ENCODE assay signal across 22 cellular contexts in genomic region chr9:117543089-117543488, GRCh38.
DNase-seq lines count a peak whose midpoint lies in the region; ATAC-seq and TF ChIP-seq lines count a peak whose summit lies in the region.
"Had no signal": no experiment of that assay in that cellular context is flagged by ENCODE, and none has a peak within 500 bp of the region (broad histone marks: within the 10 kb centered on the region; RNA-seq: fewer than 3 reads in every experiment).

No MANE protein-coding gene starts in this region.

- H3K14ac ChIP-seq in neuronal stem cell (ENCODE audit: low read length): peak overlapping the region; percentile 9

- H3K4me2 ChIP-seq in GM23338: no peak overlapping the region
- no peak overlapping the region for H3K4me2 ChIP-seq in neuronal stem cell (ENCODE audit: insufficient read depth, low read length, poor library complexity, severe bottlenecking)

- no peak for TF ChIP-seq POLR2A in vagina (IDR thresholded peaks at IDR 0.05)

- no peaks in the 10 kb centered on the region for H3K79me2 ChIP-seq in GM23338 (replicated peaks; ENCODE audit: insufficient read depth)

- DNase-seq in DMS79 treated with DMSO at 0.1 percent for 48 hours (lab: John Stamatoyannopoulos, UW) (peak; percentile 65), GM23338 (ENCODE audit: low spot score) (no peak), NCI-H345 (lab: John Stamatoyannopoulos, UW) (peak; percentile 71), neuronal stem cell (ENCODE audit: low spot score) (no peak), vagina (ENCODE audit: extremely low spot score in 2 of 2) (no peak), D341Med (ENCODE audit: low spot score) (no peak)
- DNase-seq: C1 segment of cervical spinal cord; Caco-2; CD8-positive, alpha-beta T cell; DMS 273 treated with DMSO at 0.1 percent for 48 hours; H9; KBM-7; MG63; NCI-H1694 treated with DMSO at 0.1 percent for 48 hours; NCI-H2081; NCI-H524 treated with DMSO at 0.1 percent for 48 hours; NCI-H82; SHP77; T-cell had no signal

- H3K23ac ChIP-seq in neuronal stem cell (ENCODE audit: low read depth, low read length, poor library complexity): no peak overlapping the region

- H3K4me1 Mint-ChIP-seq in GM23338: peaks cover 30% of the 10 kb centered on the region

- H3K4me1 ChIP-seq in GM23338 (ENCODE audit: insufficient read depth): peaks cover 27% of the 10 kb centered on the region
- H3K4me1 ChIP-seq in neuronal stem cell (ENCODE audit: control insufficient read depth in 2 of 2, insufficient read depth in 1 of 2, low read depth in 1 of 2, low read length in 2 of 2): no peaks in the 10 kb centered on the region
- no peaks in the 10 kb centered on the region for H3K4me1 ChIP-seq in vagina
- H3K4me1 ChIP-seq: Caco-2 had no signal

- no peaks in the 10 kb centered on the region for H3K79me1 ChIP-seq in neuronal stem cell (ENCODE audit: low read depth, low read length)

- H2AFZ ChIP-seq in GM23338 (peak overlapping the region; percentile 83), neuronal stem cell (ENCODE audit: low read length) (no peak overlapping the region)

- H4K91ac ChIP-seq in neuronal stem cell (ENCODE audit: low read depth, low read length, poor library complexity): no peak overlapping the region

- no peak overlapping the region for H4K8ac ChIP-seq in neuronal stem cell (ENCODE audit: low read depth, low read length)

- intact Hi-C loops in vagina (cut with DNase I): no loop called here

- no peaks in the 10 kb centered on the region for H3K27me3 Mint-ChIP-seq in GM23338 (ENCODE audit: insufficient read depth, low read depth, poor library complexity)
- H3K27me3 Mint-ChIP-seq: T-cell had no signal

- no peaks in the 10 kb centered on the region for H3K27me3 ChIP-seq in GM23338 (ENCODE audit: insufficient read depth)
- H3K27me3 ChIP-seq in neuronal stem cell (ENCODE audit: control insufficient read depth in 3 of 3, insufficient read depth in 3 of 3, low read depth in 1 of 3, low read length in 3 of 3): no peaks in the 10 kb centered on the region
- H3K27me3 ChIP-seq in vagina: no peaks in the 10 kb centered on the region
- H3K27me3 ChIP-seq: MG63 had no signal

- H2BK120ac ChIP-seq in neuronal stem cell (ENCODE audit: low read depth, low read length): no peak overlapping the region

- no peaks in the 10 kb centered on the region for H3K9me3 ChIP-seq in neuronal stem cell (replicated peaks in 1 of 2; ENCODE audit: control insufficient read depth in 2 of 2, insufficient read depth in 1 of 2, low read depth in 1 of 2, low read length in 2 of 2)
- H3K9me3 ChIP-seq in vagina: no peaks in the 10 kb centered on the region
- H3K9me3 ChIP-seq: Caco-2, MG63 had no signal

- H3K4me3 ChIP-seq in GM23338: no peak overlapping the region
- no peak overlapping the region for H3K4me3 ChIP-seq in neuronal stem cell (ENCODE audit: low read length in 2 of 2)
- no peak overlapping the region for H3K4me3 ChIP-seq in vagina
- H3K4me3 ChIP-seq: MG63 had no signal

- H3K9me3 Mint-ChIP-seq in GM23338: no peaks in the 10 kb centered on the region

- H3K9ac ChIP-seq in neuronal stem cell (ENCODE audit: low read depth, low read length, poor library complexity): no peak overlapping the region

- H3K36me3 Mint-ChIP-seq in GM23338 (ENCODE audit: low read depth): no peaks in the 10 kb centered on the region
- H3K36me3 Mint-ChIP-seq: CD8-positive, alpha-beta T cell; T-cell had no signal

- H3K36me3 ChIP-seq in GM23338 (ENCODE audit: insufficient read depth): no peaks in the 10 kb centered on the region
- H3K36me3 ChIP-seq in neuronal stem cell (replicated peaks in 1 of 2; ENCODE audit: control insufficient read depth in 2 of 2, insufficient read depth in 2 of 2, low read length in 2 of 2): no peaks in the 10 kb centered on the region
- no peaks in the 10 kb centered on the region for H3K36me3 ChIP-seq in vagina
- H3K36me3 ChIP-seq: MG63 had no signal

- no peaks in the 10 kb centered on the region for H3F3A ChIP-seq in GM23338 (replicated peaks; ENCODE audit: low read depth)

- no peak overlapping the region for H2BK5ac ChIP-seq in neuronal stem cell (ENCODE audit: low read length)

- H2BK12ac ChIP-seq in neuronal stem cell (ENCODE audit: low read length): no peak overlapping the region

- no CpG with 5 or more reads among the region's 2 CpGs for WGBS in neuronal stem cell (ENCODE audit: extremely low coverage in 2 of 2, insufficient read length in 2 of 2, insufficient replicate concordance in 1 of 2), 2 donors

- no peak overlapping the region for H2BK15ac ChIP-seq in neuronal stem cell (ENCODE audit: low read length)

- H4K20me1 ChIP-seq in GM23338 (replicated peaks; ENCODE audit: insufficient read depth): no peaks in the 10 kb centered on the region

- ATAC-seq in GM23338 (no peak), GM21737 (IDR thresholded peaks at IDR 0.05; ENCODE audit: unreplicated experiment) (no peak)
- ATAC-seq: CD8-positive, alpha-beta T cell; Panc1; T-cell had no signal

- no peak overlapping the region for H2AK5ac ChIP-seq in neuronal stem cell (ENCODE audit: low read depth, low read length)

- H3K18ac ChIP-seq in neuronal stem cell (ENCODE audit: low read length): peak overlapping the region; percentile 20

- no peak overlapping the region for H3K4me3 Mint-ChIP-seq in GM23338
- H3K4me3 Mint-ChIP-seq: CD8-positive, alpha-beta T cell; H9; T-cell had no signal

- no peak overlapping the region for H3K27ac Mint-ChIP-seq in GM23338
- H3K27ac Mint-ChIP-seq: CD8-positive, alpha-beta T cell; T-cell had no signal

- H3K9me2 ChIP-seq in GM23338 (ENCODE audit: insufficient read depth): no peaks in the 10 kb centered on the region

- H3K27ac ChIP-seq in GM23338 (ENCODE audit: low read depth): no peak overlapping the region
- H3K27ac ChIP-seq in neuronal stem cell (replicated peaks; ENCODE audit: low read length): no peak overlapping the region
- no peak overlapping the region for H3K27ac ChIP-seq in vagina
- H3K27ac ChIP-seq: RWPE1 had no signal

- no peak for TF ChIP-seq CTCF in GM23338 (conservative IDR thresholded peaks at IDR 0.05; ENCODE audit: low read depth in 2 of 2)
- TF ChIP-seq CTCF in vagina (IDR thresholded peaks at IDR 0.05): no peak

- H3K4ac ChIP-seq in neuronal stem cell (ENCODE audit: low read length): no peak overlapping the region

TF ChIP-seq in GM23338, 12 proteins besides CTCF, POLR2A, EP300 and RAD21 (continues in another document):
- TF ChIP-seq, protein P1, sequence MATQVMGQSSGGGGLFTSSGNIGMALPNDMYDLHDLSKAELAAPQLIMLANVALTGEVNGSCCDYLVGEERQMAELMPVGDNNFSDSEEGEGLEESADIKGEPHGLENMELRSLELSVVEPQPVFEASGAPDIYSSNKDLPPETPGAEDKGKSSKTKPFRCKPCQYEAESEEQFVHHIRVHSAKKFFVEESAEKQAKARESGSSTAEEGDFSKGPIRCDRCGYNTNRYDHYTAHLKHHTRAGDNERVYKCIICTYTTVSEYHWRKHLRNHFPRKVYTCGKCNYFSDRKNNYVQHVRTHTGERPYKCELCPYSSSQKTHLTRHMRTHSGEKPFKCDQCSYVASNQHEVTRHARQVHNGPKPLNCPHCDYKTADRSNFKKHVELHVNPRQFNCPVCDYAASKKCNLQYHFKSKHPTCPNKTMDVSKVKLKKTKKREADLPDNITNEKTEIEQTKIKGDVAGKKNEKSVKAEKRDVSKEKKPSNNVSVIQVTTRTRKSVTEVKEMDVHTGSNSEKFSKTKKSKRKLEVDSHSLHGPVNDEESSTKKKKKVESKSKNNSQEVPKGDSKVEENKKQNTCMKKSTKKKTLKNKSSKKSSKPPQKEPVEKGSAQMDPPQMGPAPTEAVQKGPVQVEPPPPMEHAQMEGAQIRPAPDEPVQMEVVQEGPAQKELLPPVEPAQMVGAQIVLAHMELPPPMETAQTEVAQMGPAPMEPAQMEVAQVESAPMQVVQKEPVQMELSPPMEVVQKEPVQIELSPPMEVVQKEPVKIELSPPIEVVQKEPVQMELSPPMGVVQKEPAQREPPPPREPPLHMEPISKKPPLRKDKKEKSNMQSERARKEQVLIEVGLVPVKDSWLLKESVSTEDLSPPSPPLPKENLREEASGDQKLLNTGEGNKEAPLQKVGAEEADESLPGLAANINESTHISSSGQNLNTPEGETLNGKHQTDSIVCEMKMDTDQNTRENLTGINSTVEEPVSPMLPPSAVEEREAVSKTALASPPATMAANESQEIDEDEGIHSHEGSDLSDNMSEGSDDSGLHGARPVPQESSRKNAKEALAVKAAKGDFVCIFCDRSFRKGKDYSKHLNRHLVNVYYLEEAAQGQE (IDR thresholded peaks at IDR 0.05; ENCODE audit: unreplicated experiment): no peak
- TF ChIP-seq NANOG (IDR thresholded peaks at IDR 0.05; ENCODE audit: borderline replicate concordance) (no peak), CREB1 (CRISPR knock-in tag; IDR thresholded peaks at IDR 0.05; ENCODE audit: low read depth) (no peak)

Comparison
In these comparisons a context has a peak if more than half of its experiments do, and no peak if none do; other contexts are left out.
1. DNase-seq: peak in DMS79 treated with DMSO at 0.1 percent for 48 hours (single experiment) and NCI-H345 (single experiment); none in GM23338 (single experiment), neuronal stem cell (single experiment), vagina (0 of 2) and D341Med (single experiment).